In the genomic region with DNA sequence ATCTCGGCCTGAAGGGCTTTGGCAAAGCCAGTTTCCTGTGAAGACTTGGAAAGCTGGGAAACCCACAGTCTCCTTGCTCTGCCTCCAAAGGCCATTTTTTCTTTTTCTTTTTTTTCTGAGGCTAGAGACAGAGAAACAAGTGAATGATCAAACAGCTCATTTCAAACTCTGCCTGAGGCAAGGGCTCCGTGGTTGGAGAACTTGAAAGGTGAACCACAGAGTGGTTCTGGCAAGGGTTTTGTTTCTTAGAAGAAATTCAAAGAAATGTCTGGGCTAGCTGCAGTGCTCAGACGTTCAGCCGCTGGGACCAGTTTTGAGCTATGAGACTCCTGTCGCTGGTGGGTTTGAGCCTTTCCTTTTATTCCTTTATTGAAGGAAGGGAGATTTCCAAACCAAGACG, we compare ENCODE assay signal across 18 cellular contexts.
DNase-seq lines count a peak whose midpoint lies in the region; ATAC-seq, FAIRE-seq and TF ChIP-seq lines count a peak whose summit lies in the region.
"Had no signal": no experiment of that assay in that cellular context is flagged by ENCODE, and none has a peak within 500 bp of the region (broad histone marks: within the 10 kb centered on the region; RNA-seq: fewer than 3 reads in every experiment).

No MANE protein-coding gene starts in this region.

- no peaks in the 10 kb centered on the region for H3K36me3 ChIP-seq in adipocyte (ENCODE audit: control insufficient read depth, insufficient read depth, low read length, severe bottlenecking)
- H3K36me3 ChIP-seq in kidney (ENCODE audit: control insufficient read depth in 1 of 2, insufficient read depth in 2 of 2, low read length in 2 of 2), result no peaks in the 10 kb centered on the region
- H3K36me3 ChIP-seq: sigmoid colon, tibial nerve had no signal

- ATAC-seq in GM19452 (IDR thresholded peaks at IDR 0.05; ENCODE audit: unreplicated experiment), result no peak
- ATAC-seq: activated CD4-positive, alpha-beta T cell treated with anti-CD3 and anti-CD28 coated beads for 36 hours; body of pancreas had no signal

- H3K4me3 ChIP-seq in adipocyte (ENCODE audit: low read length) (no peak overlapping the region), kidney (ENCODE audit: low read length in 2 of 2) (no peak overlapping the region)
- H3K4me3 ChIP-seq: body of pancreas, lung, sigmoid colon, tibial nerve had no signal

- no peak for FAIRE-seq in kidney (lab: Jason Lieb, UNC)

- peak overlapping the region; percentile 33 to 55 for H3K27ac ChIP-seq in kidney (ENCODE audit: low read depth in 2 of 2, low read length in 2 of 2)
- H3K27ac ChIP-seq: body of pancreas, sigmoid colon, tibial nerve had no signal

- H3K9me3 ChIP-seq in adipocyte (ENCODE audit: control insufficient read depth, low read length) (no peaks in the 10 kb centered on the region), kidney (ENCODE audit: control insufficient read depth in 1 of 2, low read length in 2 of 2) (no peaks in the 10 kb centered on the region)
- H3K9me3 ChIP-seq: body of pancreas, sigmoid colon, tibial nerve had no signal

- peaks cover 4% of the 10 kb centered on the region for H3K27me3 ChIP-seq in adipocyte (replicated peaks; ENCODE audit: control insufficient read depth, insufficient read depth, low read length)
- H3K27me3 ChIP-seq: body of pancreas, sigmoid colon, tibial nerve had no signal

- TF ChIP-seq CTCF in AG09319 (IDR thresholded peaks at IDR 0.05; ENCODE audit: low read depth, low read length), result no peak
- no peak for TF ChIP-seq CTCF in kidney (IDR thresholded peaks at IDR 0.05; ENCODE audit: borderline replicate concordance, extremely low read depth, insufficient read depth)

- intact Hi-C loops in kidney (cut with DNase I), result no loop called here

- H3K9ac ChIP-seq in adipocyte (ENCODE audit: low read length), result no peak overlapping the region
- H3K9ac ChIP-seq in kidney (ENCODE audit: low read length in 2 of 2), result no peak overlapping the region

- no peaks in the 10 kb centered on the region for H3K4me1 ChIP-seq in adipocyte (ENCODE audit: control insufficient read depth, insufficient read depth, low read length)
- peaks cover 0 to 2% of the 10 kb centered on the region in 2 donors for H3K4me1 ChIP-seq in kidney (ENCODE audit: control insufficient read depth in 1 of 2, insufficient read depth in 1 of 2, low read depth in 1 of 2, low read length in 2 of 2)
- H3K4me1 ChIP-seq: body of pancreas, sigmoid colon had no signal

- peak; percentile 18 for DNase-seq in AG09319 (ENCODE audit: extremely low read depth, low read depth)
- peak; percentile 77 for DNase-seq in ELF-1 (ENCODE audit: low read depth, low spot score)
- DNase-seq in adipocyte (ENCODE audit: low read depth), result peak; percentile 58
- DNase-seq in kidney, result no peak
- no peak for DNase-seq in iPS-NIHi7 (ENCODE audit: extremely low spot score)
- DNase-seq in stimulated activated CD4-positive, alpha-beta T cell treated with anti-CD3 and anti-CD28 coated beads, Interleukin-12 subunit alpha, Interleukin-12 subunit beta, amount 100 ng/mL, for 4 hours, result no peak
- DNase-seq in NCI-H2081 (lab: John Stamatoyannopoulos, UW), result no peak
- DNase-seq: activated CD4-positive, alpha-beta T cell treated with anti-CD3 and anti-CD28 coated beads for 36 hours; body of pancreas; DMS 273 treated with DMSO at 0.1 percent for 48 hours; GOT3; NCI-H774; sigmoid colon; stimulated activated CD4-positive, alpha-beta T cell treated with anti-CD3 and anti-CD28 coated beads, Interleukin-4, amount 100 ng/mL, for 4 hours; T-helper 2 cell had no signal

Comparison
In these comparisons a context has a peak if more than half of its experiments do, and no peak if none do; other contexts are left out.
1. DNase-seq: peak in AG09319 (single experiment), ELF-1 (single experiment) and adipocyte (single experiment); none in kidney (single experiment), iPS-NIHi7 (single experiment), stimulated activated CD4-positive, alpha-beta T cell treated with anti-CD3 and anti-CD28 coated beads, Interleukin-12 subunit alpha, Interleukin-12 subunit beta, amount 100 ng/mL, for 4 hours (single experiment) and NCI-H2081 (0 of 2).